8 cellular contexts compared by ENCODE assay signal in genomic region chr20:45880988-45881788, GRCh38. TPM values are rescaled to one million over a fixed set of nuclear protein-coding genes. Genes with fewer than 3 reads are reported as not detected.
A peak's percentile ranks its signal among the peaks of the same experiment; 100 is the strongest.
DNase-seq lines count a peak whose midpoint lies in the region; ATAC-seq and TF ChIP-seq lines count a peak whose summit lies in the region.

TSS of gene ZSWIM1 (plus strand) at chr20:45881227. CDS start at chr20:45882593, 1,366 bp downstream.

- peak; percentile 97 for ATAC-seq in HG02571 (IDR thresholded peaks at IDR 0.05; ENCODE audit: unreplicated experiment)

- no peaks in the 10 kb centered on the region for H3K27me3 ChIP-seq in GM06990 (replicated peaks; ENCODE audit: control insufficient read depth, insufficient read depth, low read length)

- peaks cover 18% of the 10 kb centered on the region for H3K36me3 ChIP-seq in GM06990 (ENCODE audit: control insufficient read depth, insufficient read depth, low read length)

- DNase-seq in GM06990 (ENCODE audit: extremely low read depth, insufficient read length) (peak; percentile 95), NB4 (ENCODE audit: low read depth) (peak; percentile 99), SK-N-DZ (ENCODE audit: low spot score) (peak; percentile 100), globus pallidus (ENCODE audit: low spot score) (peak; percentile 99), non-pigmented ciliary epithelial cell (ENCODE audit: low read depth) (peak; percentile 97), superior temporal gyrus (ENCODE audit: extremely low spot score) (peak; percentile 100)
- DNase-seq in activated naive CD4-positive, alpha-beta T cell treated with anti-CD3 and anti-CD28 coated beads, Interleukin-2, amount 50 U/mL, for 16 hours, result peak; percentile 99

- peak; percentile 97 for TF ChIP-seq POLR2A in NB4 (IDR thresholded peaks at IDR 0.05; ENCODE audit: extremely low read depth, insufficient read length)

- TF ChIP-seq CTCF in GM06990 (IDR thresholded peaks at IDR 0.05; ENCODE audit: insufficient read depth, low read length, poor library complexity, severe bottlenecking) (no peak), NB4 (IDR thresholded peaks at IDR 0.05; ENCODE audit: low read depth, low read length) (no peak)

- H3K4me3 ChIP-seq in GM06990 (replicated peaks; ENCODE audit: low read depth, low read length) (peak within 1 kb of the TSS; percentile 92), NB4 (ENCODE audit: low read depth, low read length) (peak within 1 kb of the TSS; percentile 100)

RNA-seq across cellular contexts. Expression of gene ZSWIM1, which starts in this region (rescaled TPM):
- 9.1 and 9.7 TPM in 2 replicates for polyA plus RNA-seq in SK-N-DZ (2014; cell fraction: cytosol; rRNA removed)
- polyA plus RNA-seq in SK-N-DZ (2014; cell fraction: nucleus; rRNA removed), result 5.1 and 9.4 TPM in 2 replicates

Comparison
In these comparisons a context has a peak if more than half of its experiments do, and no peak if none do; other contexts are left out.
1. Peak in every context shown above with its lines: DNase-seq, ATAC-seq and H3K4me3 ChIP-seq.